ENCODE assay signal across 8 cellular contexts in the genomic region with DNA sequence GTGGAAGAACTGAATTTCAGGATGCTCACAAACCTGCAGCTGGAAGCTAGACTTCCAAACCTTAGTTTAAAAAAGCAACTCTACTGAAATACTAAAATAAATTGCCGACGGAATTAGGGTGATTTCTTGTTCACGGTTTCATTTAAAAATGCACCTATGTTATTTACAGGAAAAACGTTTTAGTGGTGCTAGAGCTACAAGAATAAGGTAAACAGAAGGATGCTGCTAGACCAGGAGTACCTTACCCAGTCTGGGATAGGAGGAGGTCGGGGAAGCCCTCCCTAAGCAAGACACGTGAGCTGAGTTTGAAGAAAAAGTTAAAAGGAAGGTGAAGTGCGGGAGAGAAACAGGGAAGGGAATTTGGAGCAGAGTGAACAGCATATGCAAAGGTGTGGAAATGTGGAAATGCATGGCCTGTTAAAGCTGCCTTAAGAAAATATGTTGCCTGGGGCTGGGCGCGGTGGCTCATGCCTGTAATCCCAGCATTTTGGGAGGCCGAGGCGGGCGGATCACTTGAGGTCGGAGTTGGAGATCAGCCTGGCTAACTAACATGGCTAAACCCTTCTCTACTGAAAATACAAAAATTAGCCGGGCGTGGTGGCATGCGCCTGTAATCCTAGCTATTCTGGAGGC. TPM values are rescaled to one million over a fixed set of nuclear protein-coding genes. Genes with fewer than 3 reads are reported as not detected.
DNase-seq lines count a peak whose midpoint lies in the region; TF ChIP-seq lines count a peak whose summit lies in the region.

No MANE protein-coding gene starts in this region.

- POLR2A ChIA-PET in GM10248 (lab: Yijun Ruan, JAX) = interaction anchor here (0.7 to 1.7 kb wide), 2 partner anchors 71 to 141 kb away, joined by 3 to 9 read pairs; a partner anchor contains a TSS

- H3K4me3 ChIP-seq in AG09309 (ENCODE audit: control insufficient read depth, low read depth, low read length) (peak overlapping the region; percentile 97; the same call in 1 of the 2 replicates), LNCaP clone FGC (ENCODE audit: low read depth, low read length) (peak overlapping the region; percentile 65), ectodermal cell (ENCODE audit: insufficient read depth, low read depth, low read length) (peak overlapping the region; percentile 98)

- no peak for TF ChIP-seq CTCF in AG09309 (IDR thresholded peaks at IDR 0.05; ENCODE audit: control insufficient read depth, insufficient read depth, low read depth, low read length, missing control alignments)
- no peak for TF ChIP-seq CTCF in LNCaP clone FGC (IDR thresholded peaks at IDR 0.05; ENCODE audit: control insufficient read depth, extremely low read depth, insufficient read depth)
- no peak for TF ChIP-seq CTCF in nephron (IDR thresholded peaks at IDR 0.05; ENCODE audit: unreplicated experiment in 3 of 3)
- TF ChIP-seq CTCF in GM10248 (IDR thresholded peaks at IDR 0.05; ENCODE audit: control extremely low read depth, extremely low read depth, low read depth, missing control alignments) = no peak

- peaks cover 67% of the 10 kb centered on the region for H3K4me1 Mint-ChIP-seq in nephron

- H3K36me3 ChIP-seq in ectodermal cell (ENCODE audit: control insufficient read depth, insufficient read depth, low read length) = peaks cover 5% of the 10 kb centered on the region

- peak overlapping the region; percentile 97 to 100 (median 99) for H3K27ac Mint-ChIP-seq in nephron

- no peaks in the 10 kb centered on the region for H3K9me3 Mint-ChIP-seq in nephron

- 90 to 91% methylated on average over 16 of the region's 16 CpGs for WGBS in ectodermal cell, 2 experiments

- H3K27me3 Mint-ChIP-seq in nephron (ENCODE audit: low read depth) = no peaks in the 10 kb centered on the region

- DNase-seq in AG09309 (ENCODE audit: low read depth) = no peak
- no peak for DNase-seq in LNCaP clone FGC (ENCODE audit: low read depth)
- DNase-seq in GM10248 (ENCODE audit: extremely low spot score) = no peak
- no peak for DNase-seq in nucleus accumbens (lab: John Stamatoyannopoulos, UW)
- DNase-seq in putamen (ENCODE audit: low spot score) = no peak
- DNase-seq in A172 (ENCODE audit: low spot score) = no peak

- no peaks in the 10 kb centered on the region for H3K9me3 ChIP-seq in ectodermal cell (ENCODE audit: control insufficient read depth, low read length)

- H3K4me3 Mint-ChIP-seq in nephron = peak overlapping the region; percentile 88 to 100 (median 95)

- no peak overlapping the region for H3K27ac ChIP-seq in ectodermal cell (ENCODE audit: insufficient read depth, low read depth, low read length, poor library complexity, severe bottlenecking)

- H3K4me1 ChIP-seq in ectodermal cell (ENCODE audit: control insufficient read depth, insufficient read depth, low read length) = peaks cover 24% of the 10 kb centered on the region

- CTCF ChIA-PET in GM10248 (lab: Yijun Ruan, JAX) = interaction anchor here (0.7 to 3.0 kb wide), 7 partner anchors 10 to 171 kb away, joined by 3 to 14 read pairs (median 4); no protein-coding TSS in a partner anchor

- H3K27me3 ChIP-seq in ectodermal cell (ENCODE audit: control insufficient read depth, insufficient read depth, low read length, poor library complexity, severe bottlenecking) = no peaks in the 10 kb centered on the region

- H3K36me3 Mint-ChIP-seq in nephron (ENCODE audit: low read depth) = peaks cover 21% of the 10 kb centered on the region

RNA-seq across cellular contexts. Expression of a gene that starts 1.4 kb away (rescaled TPM):
- 2,043 TPM for polyA plus RNA-seq in ectodermal cell (2013, experiment 1 of 4)
- polyA plus RNA-seq in ectodermal cell (2013, experiment 2 of 4) = 2,089 TPM
- polyA plus RNA-seq in ectodermal cell (2013, experiment 3 of 4) = 2,093 TPM
- 2,380 TPM for polyA plus RNA-seq in ectodermal cell (2013, experiment 4 of 4)
- 511 and 651 TPM in 2 replicates for total RNA-seq in A172 (2014; rRNA removed; shearing (Covaris generic))

RNA-seq across cellular contexts. Expression of a gene that starts 18.7 kb away (rescaled TPM):
- polyA plus RNA-seq in ectodermal cell (2013, experiment 1 of 4) = not detected
- not detected for polyA plus RNA-seq in ectodermal cell (2013, experiment 2 of 4)
- polyA plus RNA-seq in ectodermal cell (2013, experiment 3 of 4) = not detected
- not detected for polyA plus RNA-seq in ectodermal cell (2013, experiment 4 of 4)
- total RNA-seq in A172 (2014; rRNA removed; shearing (Covaris generic)) = 0.79 and 1.00 TPM in 2 replicates

RNA-seq across cellular contexts. Expression of a gene that starts 51.5 kb away (rescaled TPM):
- polyA plus RNA-seq in ectodermal cell (2013, experiment 1 of 4) = 4.9 TPM
- 2.3 TPM for polyA plus RNA-seq in ectodermal cell (2013, experiment 2 of 4)
- polyA plus RNA-seq in ectodermal cell (2013, experiment 3 of 4) = 2.8 TPM
- polyA plus RNA-seq in ectodermal cell (2013, experiment 4 of 4) = 4.1 TPM
- total RNA-seq in A172 (2014; rRNA removed; shearing (Covaris generic)) = 2.4 and 8.5 TPM in 2 replicates
